15 cellular contexts compared by ENCODE assay signal in genomic region chr10:119815671-119816070, GRCh38. TPM values are rescaled to one million over a fixed set of nuclear protein-coding genes. Genes with fewer than 3 reads are reported as not detected.
DNase-seq lines count a peak whose midpoint lies in the region; ATAC-seq and TF ChIP-seq lines count a peak whose summit lies in the region.
"Had no signal": no experiment of that assay in that cellular context is flagged by ENCODE, and none has a peak within 500 bp of the region (broad histone marks: within the 10 kb centered on the region; RNA-seq: fewer than 3 reads in every experiment).

No MANE protein-coding gene starts in this region.

- no peak for DNase-seq in activated CD8-positive, alpha-beta memory T cell treated with anti-CD3 and anti-CD28 coated beads, Interleukin-2, amount 10 ng/mL, durations not matched to agents 7 days and 5 days
- no peak for DNase-seq in activated CD8-positive, alpha-beta memory T cell treated with anti-CD3 and anti-CD28 coated beads, Interleukin-2, amount 50 U/mL, for 4 hours
- no peak for DNase-seq in T-helper 17 cell
- DNase-seq in naive B cell, result no peak
- no peak for DNase-seq in activated T-cell treated with anti-CD3 and anti-CD28 coated beads, Interleukin-2, amount 50 U/mL, for 24 hours
- no peak for DNase-seq in UCSD-AML1 (lab: John Stamatoyannopoulos, UW; ENCODE audit: unreplicated experiment)
- DNase-seq: ACHN; C1 segment of cervical spinal cord; CD4-positive, alpha-beta memory T cell; DMS79; EL; HCEC 1CT; HFFc6 had no signal

- ATAC-seq in activated CD8-positive, alpha-beta memory T cell treated with anti-CD3 and anti-CD28 coated beads, Interleukin-2, amount 10 ng/mL, durations not matched to agents 7 days and 5 days, result peak; percentile 9
- ATAC-seq in T-helper 17 cell, result no peak
- ATAC-seq in naive B cell (ENCODE audit: low read depth in 2 of 2), result no peak
- ATAC-seq in GM18505 (IDR thresholded peaks at IDR 0.05; ENCODE audit: unreplicated experiment), result no peak

- no peaks in the 10 kb centered on the region for H3K9me3 Mint-ChIP-seq in activated CD8-positive, alpha-beta memory T cell treated with anti-CD3 and anti-CD28 coated beads, Interleukin-2, amount 10 ng/mL, durations not matched to agents 7 days and 5 days (ENCODE audit: low read depth)
- no peaks in the 10 kb centered on the region for H3K9me3 Mint-ChIP-seq in naive B cell
- H3K9me3 Mint-ChIP-seq in activated T-cell treated with anti-CD3 and anti-CD28 coated beads, Interleukin-2, amount 50 U/mL, for 24 hours, result no peaks in the 10 kb centered on the region
- H3K9me3 Mint-ChIP-seq: CD4-positive, alpha-beta memory T cell; HFFc6 had no signal

- no peak overlapping the region for H3K4me3 Mint-ChIP-seq in activated CD8-positive, alpha-beta memory T cell treated with anti-CD3 and anti-CD28 coated beads, Interleukin-2, amount 10 ng/mL, durations not matched to agents 7 days and 5 days
- H3K4me3 Mint-ChIP-seq in T-helper 17 cell (no peak overlapping the region), naive B cell (no peak overlapping the region)
- no peak overlapping the region for H3K4me3 Mint-ChIP-seq in activated T-cell treated with anti-CD3 and anti-CD28 coated beads, Interleukin-2, amount 50 U/mL, for 24 hours
- H3K4me3 Mint-ChIP-seq: CD4-positive, alpha-beta memory T cell; HFFc6; IgD-negative memory B cell had no signal

- H3K36me3 Mint-ChIP-seq in activated CD8-positive, alpha-beta memory T cell treated with anti-CD3 and anti-CD28 coated beads, Interleukin-2, amount 10 ng/mL, durations not matched to agents 7 days and 5 days, result peaks cover 12% of the 10 kb centered on the region
- H3K36me3 Mint-ChIP-seq in T-helper 17 cell (ENCODE audit: low read depth) (peaks cover 3% of the 10 kb centered on the region), naive B cell (peaks cover 0 to 11% of the 10 kb centered on the region in 2 donors)
- H3K36me3 Mint-ChIP-seq in activated T-cell treated with anti-CD3 and anti-CD28 coated beads, Interleukin-2, amount 50 U/mL, for 24 hours (ENCODE audit: low read depth), result peaks cover 65% of the 10 kb centered on the region

- CTCF ChIA-PET in activated CD8-positive, alpha-beta memory T cell treated with anti-CD3 and anti-CD28 coated beads, Interleukin-2, amount 10 ng/mL, durations not matched to agents 7 days and 5 days (lab: Charles Lee), result interaction anchor here (1.5 kb wide), 1 partner anchor 13 kb away, joined by 7 read pairs; no protein-coding TSS in a partner anchor

- no peak overlapping the region for H3K27ac Mint-ChIP-seq in activated CD8-positive, alpha-beta memory T cell treated with anti-CD3 and anti-CD28 coated beads, Interleukin-2, amount 10 ng/mL, durations not matched to agents 7 days and 5 days
- peak overlapping the region; percentile 6 for H3K27ac Mint-ChIP-seq in T-helper 17 cell
- peak overlapping the region in 4 of 6 donors; percentile 32 to 96 (median 56) for H3K27ac Mint-ChIP-seq in naive B cell
- H3K27ac Mint-ChIP-seq in activated T-cell treated with anti-CD3 and anti-CD28 coated beads, Interleukin-2, amount 50 U/mL, for 24 hours, result no peak overlapping the region
- H3K27ac Mint-ChIP-seq: HFFc6 had no signal

- no peak for TF ChIP-seq POLR2A in GM18505 (IDR thresholded peaks at IDR 0.05; ENCODE audit: borderline replicate concordance, extremely low read depth, insufficient read depth, insufficient read length)

- H3K9me3 ChIP-seq in T-helper 17 cell (ENCODE audit: control insufficient read depth, low read length, poor library complexity, severe bottlenecking), result no peaks in the 10 kb centered on the region

- no peaks in the 10 kb centered on the region for H3K27me3 Mint-ChIP-seq in activated CD8-positive, alpha-beta memory T cell treated with anti-CD3 and anti-CD28 coated beads, Interleukin-2, amount 10 ng/mL, durations not matched to agents 7 days and 5 days
- H3K27me3 Mint-ChIP-seq in T-helper 17 cell (no peaks in the 10 kb centered on the region), naive B cell (no peaks in the 10 kb centered on the region)
- H3K27me3 Mint-ChIP-seq in activated T-cell treated with anti-CD3 and anti-CD28 coated beads, Interleukin-2, amount 50 U/mL, for 24 hours, result no peaks in the 10 kb centered on the region
- H3K27me3 Mint-ChIP-seq: CD4-positive, alpha-beta memory T cell; IgD-negative memory B cell had no signal

- H3K4me1 Mint-ChIP-seq in activated CD8-positive, alpha-beta memory T cell treated with anti-CD3 and anti-CD28 coated beads, Interleukin-2, amount 10 ng/mL, durations not matched to agents 7 days and 5 days, result peaks cover 6% of the 10 kb centered on the region
- H3K4me1 Mint-ChIP-seq in T-helper 17 cell, result peaks cover 6% of the 10 kb centered on the region
- peaks cover 6 to 34% (median 16%) of the 10 kb centered on the region in 3 donors for H3K4me1 Mint-ChIP-seq in naive B cell
- H3K4me1 Mint-ChIP-seq in activated T-cell treated with anti-CD3 and anti-CD28 coated beads, Interleukin-2, amount 50 U/mL, for 24 hours (ENCODE audit: low read depth), result peaks cover 5% of the 10 kb centered on the region
- H3K4me1 Mint-ChIP-seq: CD4-positive, alpha-beta memory T cell had no signal

RNA-seq across cellular contexts. Expression of gene MCMBP, which starts 57.0 kb away (rescaled TPM):
- total RNA-seq in activated CD8-positive, alpha-beta memory T cell treated with anti-CD3 and anti-CD28 coated beads, Interleukin-2, amount 10 ng/mL, durations not matched to agents 7 days and 5 days, result 100 to 1,000 TPM in 1 of 2 experiments, 10 to 100 TPM in 1; 91.4 to 118 TPM
- 10 to 100 TPM; 32.9 to 34.4 TPM for total RNA-seq in T-helper 17 cell
- polyA plus RNA-seq in naive B cell (ENCODE audit: low read depth in 6 of 6), result 10 to 100 TPM; 40.5 to 77.0 (median 48.5) TPM

Comparison
In these comparisons a context has a peak if more than half of its experiments do, and no peak if none do; other contexts are left out.
1. H3K27ac Mint-ChIP-seq: peak in T-helper 17 cell (single experiment) and naive B cell (4 of 6); none in activated CD8-positive, alpha-beta memory T cell treated with anti-CD3 and anti-CD28 coated beads, Interleukin-2, amount 10 ng/mL, durations not matched to agents 7 days and 5 days (single experiment) and activated T-cell treated with anti-CD3 and anti-CD28 coated beads, Interleukin-2, amount 50 U/mL, for 24 hours (single experiment).